ENCODE assay signal across 26 cellular contexts in genomic region chr3:51999861-52000260, GRCh38.
"Had no signal": no experiment of that assay in that cellular context is flagged by ENCODE, and none has a peak within 500 bp of the region (broad histone marks: within the 10 kb centered on the region; RNA-seq: fewer than 3 reads in every experiment).

No MANE protein-coding gene starts in this region.

- H3K27me3 Mint-ChIP-seq: activated CD8-positive, alpha-beta T cell treated with anti-CD3 and anti-CD28 coated beads for 36 hours; stimulated activated naive CD8-positive, alpha-beta T cell treated with anti-CD3 and anti-CD28 coated beads, Interleukin-15, Interleukin-2, amounts not matched to agents 100 ng/mL and 50 ng/mL, for 24 hours had no signal

- H3K27ac ChIP-seq: cardiac muscle cell, gastroesophageal sphincter, hepatocyte, left ventricle myocardium inferior, right atrium auricular region, thoracic aorta, uterus had no signal

- H3K27ac Mint-ChIP-seq: activated CD8-positive, alpha-beta T cell treated with anti-CD3 and anti-CD28 coated beads for 36 hours; activated naive CD4-positive, alpha-beta T cell treated with anti-CD3 and anti-CD28 coated beads, Interleukin-2, amount 50 U/mL, for 72 hours; effector memory CD8-positive, alpha-beta T cell; nephron progenitor cell; stimulated activated effector memory CD8-positive, alpha-beta T cell treated with anti-CD3 and anti-CD28 coated beads, Interleukin-12 subunit alpha, Interleukin-12 subunit beta, amount 100 ng/mL, for 72 hours; stimulated activated naive CD8-positive, alpha-beta T cell treated with anti-CD3 and anti-CD28 coated beads, Interleukin-15, Interleukin-2, amounts not matched to agents 100 ng/mL and 50 ng/mL, for 24 hours; type B pancreatic cell had no signal

- H3K9me3 Mint-ChIP-seq: activated CD4-positive, alpha-beta T cell treated with anti-CD3 and anti-CD28 coated beads, Interleukin-2, amount 10 ng/mL, durations not matched to agents 7 days and 5 days; activated CD8-positive, alpha-beta T cell treated with anti-CD3 and anti-CD28 coated beads for 36 hours; activated naive CD4-positive, alpha-beta T cell treated with anti-CD3 and anti-CD28 coated beads, Interleukin-2, amount 50 U/mL, for 72 hours; effector memory CD8-positive, alpha-beta T cell; nephron progenitor cell; stimulated activated effector memory CD8-positive, alpha-beta T cell treated with anti-CD3 and anti-CD28 coated beads, Interleukin-12 subunit alpha, Interleukin-12 subunit beta, amount 100 ng/mL, for 72 hours; stimulated activated naive CD8-positive, alpha-beta T cell treated with anti-CD3 and anti-CD28 coated beads, Interleukin-15, Interleukin-2, amounts not matched to agents 100 ng/mL and 50 ng/mL, for 24 hours; type B pancreatic cell had no signal

- H3K4me3 Mint-ChIP-seq: activated CD4-positive, alpha-beta T cell treated with anti-CD3 and anti-CD28 coated beads, Interleukin-2, amount 10 ng/mL, durations not matched to agents 7 days and 5 days; activated CD8-positive, alpha-beta T cell treated with anti-CD3 and anti-CD28 coated beads for 36 hours; effector memory CD8-positive, alpha-beta T cell; nephron progenitor cell; stimulated activated effector memory CD8-positive, alpha-beta T cell treated with anti-CD3 and anti-CD28 coated beads, Interleukin-12 subunit alpha, Interleukin-12 subunit beta, amount 100 ng/mL, for 72 hours; stimulated activated naive CD8-positive, alpha-beta T cell treated with anti-CD3 and anti-CD28 coated beads, Interleukin-15, Interleukin-2, amounts not matched to agents 100 ng/mL and 50 ng/mL, for 24 hours; type B pancreatic cell had no signal

- H3K27me3 ChIP-seq: cardiac muscle cell, hepatocyte, right atrium auricular region, uterus had no signal

- H3K36me3 ChIP-seq: cardiac muscle cell, uterus had no signal

- H3K9me3 ChIP-seq: gastroesophageal sphincter, left ventricle myocardium inferior, right atrium auricular region, thoracic aorta, uterus had no signal

- H3K4me2 ChIP-seq: hepatocyte had no signal

- DNase-seq: activated CD4-positive, alpha-beta T cell treated with anti-CD3 and anti-CD28 coated beads for 1 hour; activated CD4-positive, alpha-beta T cell treated with anti-CD3 and anti-CD28 coated beads, Interleukin-2, amount 10 ng/mL, durations not matched to agents 7 days and 5 days; activated CD8-positive, alpha-beta T cell treated with anti-CD3 and anti-CD28 coated beads for 36 hours; activated naive CD4-positive, alpha-beta T cell; activated T-cell treated with anti-CD3 and anti-CD28 coated beads, Interleukin-2, amount 50 U/mL, for 48 hours; anterior cingulate cortex; cortex of kidney; effector memory CD8-positive, alpha-beta T cell; islet precursor cell; left ventricle myocardium inferior; naive B cell; nephron progenitor cell; nucleus accumbens; stimulated activated CD4-positive, alpha-beta T cell treated with anti-CD3 and anti-CD28 coated beads, Interleukin-12 subunit alpha, Interleukin-12 subunit beta, amount 100 ng/mL, for 4 hours; stimulated activated CD4-positive, alpha-beta T cell treated with anti-CD3 and anti-CD28 coated beads, Interleukin-4, amount 100 ng/mL, for 24 hours; uterus had no signal

- H3K4me3 ChIP-seq: cardiac muscle cell, gastroesophageal sphincter, hepatocyte, left ventricle myocardium inferior, lung, right atrium auricular region, thoracic aorta, uterus had no signal

- ATAC-seq: activated CD8-positive, alpha-beta T cell treated with anti-CD3 and anti-CD28 coated beads for 36 hours; activated naive CD4-positive, alpha-beta T cell treated with anti-CD3 and anti-CD28 coated beads, Interleukin-2, amount 50 U/mL, for 72 hours; effector memory CD8-positive, alpha-beta T cell; gastroesophageal sphincter; stimulated activated effector memory CD8-positive, alpha-beta T cell treated with anti-CD3 and anti-CD28 coated beads, Interleukin-12 subunit alpha, Interleukin-12 subunit beta, amount 100 ng/mL, for 72 hours had no signal
